34 cellular contexts compared by ENCODE assay signal in the genomic region with DNA sequence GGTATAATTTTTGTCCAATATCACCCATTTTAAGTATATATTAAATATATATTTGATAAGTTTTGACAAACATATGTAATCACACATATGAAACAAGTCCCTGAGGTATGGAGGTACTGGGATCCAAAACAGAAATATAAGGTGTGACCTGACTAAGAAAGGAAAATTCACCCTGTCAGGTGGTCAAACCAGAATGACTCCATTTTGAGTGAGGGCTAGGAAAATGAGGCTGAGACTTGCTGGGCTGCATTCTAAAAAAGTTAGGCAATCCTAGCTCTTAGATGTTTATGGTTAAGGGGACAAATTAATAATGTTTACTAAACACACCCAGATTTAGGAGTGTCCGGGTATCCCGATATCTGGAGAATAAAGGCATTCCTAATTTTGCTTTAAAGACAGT.
"Had no signal": no experiment of that assay in that cellular context is flagged by ENCODE, and none has a peak within 500 bp of the region (broad histone marks: within the 10 kb centered on the region; RNA-seq: fewer than 3 reads in every experiment).

No MANE protein-coding gene starts in this region.

- H3K4me1 ChIP-seq: adrenal gland, ascending aorta, breast epithelium, gastrocnemius medialis, heart left ventricle had no signal

- H3K27ac Mint-ChIP-seq: activated B cell treated with CpG ODN at 0.5 μM for 24 hours; activated CD8-positive, alpha-beta T cell treated with anti-CD3 and anti-CD28 coated beads for 36 hours; activated naive CD8-positive, alpha-beta T cell treated with anti-CD3 and anti-CD28 coated beads for 36 hours; activated naive CD8-positive, alpha-beta T cell treated with anti-CD3 and anti-CD28 coated beads, Interleukin-2, amount 50 U/mL, for 24 hours; activated T-helper 1 cell treated with anti-CD3 and anti-CD28 coated beads, Interleukin-12 subunit alpha, Interleukin-12 subunit beta, Interleukin-2, Interleukin-4 antibody, amounts not matched to agents 30 ng/mL and 10 ng/mL and 1 ng/mL, durations not matched to agents 14 hours and 24 hours and 36 hours; brain; dendritic cell treated with granulocyte-macrophage colony-stimulating factor and Interleukin-4, amounts not matched to agents 40 ng/mL and 50 ng/mL, for 4 days; endodermal cell; T-helper 17 cell; T-helper 2 cell treated with Interferon-gamma antibody and Interleukin-4, amounts not matched to agents 5 μg/mL and 100 μg/mL, for 36 hours had no signal

- H3K4me3 Mint-ChIP-seq: activated B cell treated with CpG ODN at 0.5 μM for 24 hours; activated CD8-positive, alpha-beta T cell treated with anti-CD3 and anti-CD28 coated beads for 36 hours; activated naive CD8-positive, alpha-beta T cell treated with anti-CD3 and anti-CD28 coated beads for 36 hours; activated naive CD8-positive, alpha-beta T cell treated with anti-CD3 and anti-CD28 coated beads, Interleukin-2, amount 50 U/mL, for 24 hours; activated T-helper 1 cell treated with anti-CD3 and anti-CD28 coated beads, Interleukin-12 subunit alpha, Interleukin-12 subunit beta, Interleukin-2, Interleukin-4 antibody, amounts not matched to agents 30 ng/mL and 10 ng/mL and 1 ng/mL, durations not matched to agents 14 hours and 24 hours and 36 hours; brain; central memory CD8-positive, alpha-beta T cell; dendritic cell treated with granulocyte-macrophage colony-stimulating factor and Interleukin-4, amounts not matched to agents 40 ng/mL and 50 ng/mL, for 4 days; endodermal cell; T-helper 17 cell; T-helper 2 cell treated with Interferon-gamma antibody and Interleukin-4, amounts not matched to agents 5 μg/mL and 100 μg/mL, for 36 hours had no signal

- H3K36me3 ChIP-seq: adrenal gland, ascending aorta, breast epithelium, gastrocnemius medialis, heart left ventricle, WERI-Rb-1 had no signal

- H3K27me3 ChIP-seq: adrenal gland, ascending aorta, breast epithelium, gastrocnemius medialis, heart left ventricle had no signal

- H3K9me3 Mint-ChIP-seq: activated B cell treated with CpG ODN at 0.5 μM for 24 hours; activated naive CD8-positive, alpha-beta T cell treated with anti-CD3 and anti-CD28 coated beads for 36 hours; central memory CD8-positive, alpha-beta T cell had no signal

- H3K36me3 Mint-ChIP-seq: brain had no signal

- H3K4me3 ChIP-seq: adrenal gland, ascending aorta, breast epithelium, coronary artery, dorsolateral prefrontal cortex, gastrocnemius medialis, heart left ventricle had no signal

- ATAC-seq: activated CD4-positive, CD25-positive, alpha-beta regulatory T cell treated with anti-CD3 and anti-CD28 coated beads, Interleukin-2, amount 50 U/mL, for 24 hours; activated CD8-positive, alpha-beta T cell treated with anti-CD3 and anti-CD28 coated beads for 36 hours; activated naive CD8-positive, alpha-beta T cell treated with anti-CD3 and anti-CD28 coated beads, Interleukin-2, amount 50 U/mL, for 24 hours; gastrocnemius medialis; heart left ventricle; T-helper 17 cell had no signal

- H3K27me3 Mint-ChIP-seq: dendritic cell treated with granulocyte-macrophage colony-stimulating factor and Interleukin-4, amounts not matched to agents 40 ng/mL and 50 ng/mL, for 4 days had no signal

- H3K9me3 ChIP-seq: adrenal gland, ascending aorta, breast epithelium, gastrocnemius medialis, heart left ventricle had no signal

- H3K27ac ChIP-seq: adrenal gland, ascending aorta, breast epithelium, coronary artery, dorsolateral prefrontal cortex, gastrocnemius medialis, heart left ventricle, WERI-Rb-1 had no signal

- H3K4me1 Mint-ChIP-seq: activated B cell treated with CpG ODN at 0.5 μM for 24 hours; activated naive CD8-positive, alpha-beta T cell treated with anti-CD3 and anti-CD28 coated beads for 36 hours; brain; central memory CD8-positive, alpha-beta T cell had no signal

- DNase-seq: activated B cell treated with CpG ODN at 0.5 μM for 24 hours; activated CD4-positive, alpha-beta T cell treated with anti-CD3 and anti-CD28 coated beads for 48 hours; activated CD4-positive, alpha-beta T cell treated with anti-CD3 and anti-CD28 coated beads, Interleukin-2, amount 50 U/mL, for 1 hour; activated CD4-positive, alpha-beta T cell treated with anti-CD3 and anti-CD28 coated beads, Interleukin-2, amount 50 U/mL, for 48 hours; activated CD8-positive, alpha-beta memory T cell treated with anti-CD3 and anti-CD28 coated beads for 24 hours; activated CD8-positive, alpha-beta T cell treated with anti-CD3 and anti-CD28 coated beads for 36 hours; activated gamma-delta T cell; activated naive CD4-positive, alpha-beta T cell; activated naive CD4-positive, alpha-beta T cell treated with anti-CD3 and anti-CD28 coated beads, Interleukin-2, amount 50 U/mL, for 16 hours; activated naive CD8-positive, alpha-beta T cell treated with anti-CD3 and anti-CD28 coated beads for 36 hours; activated naive CD8-positive, alpha-beta T cell treated with anti-CD3 and anti-CD28 coated beads, Interleukin-2, amount 50 U/mL, for 24 hours; activated T-cell treated with anti-CD3 and anti-CD28 coated beads, Interleukin-2, amount 50 U/mL, for 1 hour; activated T-cell treated with anti-CD3 and anti-CD28 coated beads, Interleukin-2, amount 50 U/mL, for 48 hours; adrenal gland; dorsolateral prefrontal cortex; effector memory CD4-positive, alpha-beta T cell; endodermal cell; foreskin fibroblast; gastrocnemius medialis; glutamatergic neuron; heart left ventricle; T-helper 1 cell; T-helper 17 cell; T1000; WERI-Rb-1 had no signal
